22 cellular contexts compared by ENCODE assay signal in the genomic region with DNA sequence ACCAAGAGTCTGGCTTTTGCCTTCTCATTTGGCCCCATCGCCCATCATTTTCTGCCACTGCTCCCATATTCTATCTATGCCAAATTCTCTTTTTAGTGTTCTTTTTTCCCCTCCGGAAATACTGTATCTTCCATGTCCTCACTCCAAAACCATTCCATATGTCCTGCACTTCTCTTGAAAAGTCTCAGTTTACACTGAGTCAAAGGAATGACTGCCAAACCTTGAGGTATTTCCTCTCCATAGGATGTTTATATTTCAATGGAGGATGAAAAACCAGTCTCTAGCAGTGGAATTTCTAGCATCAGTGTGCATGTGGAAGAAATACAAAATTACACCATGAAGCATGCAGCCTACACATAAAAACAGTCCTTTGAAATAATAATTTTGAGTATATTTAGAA.
"Had no signal": no experiment of that assay in that cellular context is flagged by ENCODE, and none has a peak within 500 bp of the region (broad histone marks: within the 10 kb centered on the region; RNA-seq: fewer than 3 reads in every experiment).

No MANE protein-coding gene starts in this region.

- H3K4me1 ChIP-seq: left ventricle myocardium inferior, lower lobe of right lung, right atrium auricular region, sigmoid colon had no signal

- ATAC-seq: esophagus mucosa; left cardiac atrium; lower lobe of right lung; naive thymus-derived CD4-positive, alpha-beta T cell had no signal

- DNase-seq: central memory CD4-positive, alpha-beta T cell; cortex of kidney; effector memory CD4-positive, alpha-beta T cell; foreskin melanocyte; head of caudate nucleus; hippocampal formation; left cardiac atrium; left ventricle myocardium inferior; lower lobe of right lung; mesendoderm; naive thymus-derived CD4-positive, alpha-beta T cell; ovary; sigmoid colon; small intestine; stimulated activated CD4-positive, alpha-beta T cell treated with anti-CD3 and anti-CD28 coated beads, Interleukin-2, amount 100 ng/mL, for 48 hours; stimulated activated naive CD4-positive, alpha-beta T cell treated with Interleukin-2 at 50 U/mL for 16 hours; trophoblast cell had no signal

- H3K4me1 Mint-ChIP-seq: naive thymus-derived CD4-positive, alpha-beta T cell had no signal

- H3K4me3 Mint-ChIP-seq: naive thymus-derived CD4-positive, alpha-beta T cell had no signal

- H3K27me3 ChIP-seq: neutrophil, ovary, right atrium auricular region, sigmoid colon had no signal

- FAIRE-seq: endometrium, keratinocyte had no signal

- H3K4me3 ChIP-seq: left ventricle myocardium inferior, lower lobe of right lung, ovary, right atrium auricular region, sigmoid colon had no signal

- H3K27ac Mint-ChIP-seq: naive thymus-derived CD4-positive, alpha-beta T cell had no signal

- H3K36me3 Mint-ChIP-seq: naive thymus-derived CD4-positive, alpha-beta T cell had no signal

- H3K36me3 ChIP-seq: left ventricle myocardium inferior, lower lobe of right lung, neutrophil, ovary, right atrium auricular region, sigmoid colon had no signal

- H3K9me3 ChIP-seq: lower lobe of right lung, neutrophil, ovary, sigmoid colon had no signal
